In genomic region chr11:2091786-2092463, GRCh38 we compare ENCODE assay signal across 13 cellular contexts. TPM values are rescaled to one million over a fixed set of nuclear protein-coding genes. Genes with fewer than 3 reads are reported as not detected.
A peak's percentile ranks its signal among the peaks of the same experiment; 100 is the strongest.
DNase-seq lines count a peak whose midpoint lies in the region; ATAC-seq, FAIRE-seq and TF ChIP-seq lines count a peak whose summit lies in the region.
"Had no signal": no experiment of that assay in that cellular context is flagged by ENCODE, and none has a peak within 500 bp of the region (broad histone marks: within the 10 kb centered on the region; RNA-seq: fewer than 3 reads in every experiment).

No MANE protein-coding gene starts in this region.

- no peak overlapping the region for H2BK120ac ChIP-seq in mesenchymal stem cell (ENCODE audit: low read depth, low read length)

- no peak overlapping the region for H3K4ac ChIP-seq in mesenchymal stem cell (ENCODE audit: low read depth in 1 of 2, low read length in 2 of 2)

- FAIRE-seq in HepG2 (lab: Jason Lieb, UNC) = no peak

- no peak overlapping the region for H4K91ac ChIP-seq in mesenchymal stem cell (ENCODE audit: low read length)

- no TSS peak for BruUV-seq in PC-3 (replicated peaks; lab: Mats Ljungman, UMichigan)
- BruUV-seq in HepG2 (replicated peaks; lab: Mats Ljungman, UMichigan) = no TSS peak

- peaks cover 24% of the 10 kb centered on the region for H3K4me1 ChIP-seq in PC-3 (ENCODE audit: insufficient read depth, low read length)
- H3K4me1 ChIP-seq in mesenchymal stem cell (ENCODE audit: control insufficient read depth, insufficient read depth, low read depth, low read length) = peaks cover 59% of the 10 kb centered on the region
- H3K4me1 ChIP-seq in gastrocnemius medialis = peaks cover 20 to 24% of the 10 kb centered on the region in 2 donors
- H3K4me1 ChIP-seq in HepG2 (ENCODE audit: insufficient read depth, low read length) = peaks cover 30% of the 10 kb centered on the region
- H3K4me1 ChIP-seq: Peyer's patch had no signal

- H2AFZ ChIP-seq in PC-3 (ENCODE audit: low read length) = no peak overlapping the region
- no peak overlapping the region for H2AFZ ChIP-seq in mesenchymal stem cell (ENCODE audit: low read depth, low read length)
- H2AFZ ChIP-seq in HepG2 (ENCODE audit: low read length) = no peak overlapping the region

- TF ChIP-seq CTCF in C4-2B (conservative IDR thresholded peaks at IDR 0.05) = no peak
- TF ChIP-seq CTCF in PC-3 (conservative IDR thresholded peaks at IDR 0.05; ENCODE audit: low read depth, low read length) = no peak
- no peak for TF ChIP-seq CTCF in coronary artery (IDR thresholded peaks at IDR 0.05)
- TF ChIP-seq CTCF in gastrocnemius medialis (IDR thresholded peaks at IDR 0.05 in 4 of 5, conservative IDR thresholded peaks at IDR 0.05 in 1 of 5) = no peak
- no peak for TF ChIP-seq CTCF in HepG2 (CRISPR knock-in tag; IDR thresholded peaks at IDR 0.05)

- H3F3A ChIP-seq in PC-3 (ENCODE audit: low read length, unreplicated experiment) = no peaks in the 10 kb centered on the region

- H3K79me1 ChIP-seq in mesenchymal stem cell (replicated peaks; ENCODE audit: low read length, poor library complexity, severe bottlenecking) = peaks cover 8% of the 10 kb centered on the region

- no peak overlapping the region for H2BK15ac ChIP-seq in mesenchymal stem cell (ENCODE audit: low read depth, poor library complexity, severe bottlenecking)

- WGBS in mesenchymal stem cell = 93% methylated on average over 17 of the region's 18 CpGs
- 53% methylated on average over 14 of the region's 18 CpGs for WGBS in HepG2 (ENCODE audit: low lambda C conversion rate)

- intact Hi-C loops in PC-3 (cut with micrococcal nuclease) (loop anchor here (2.0 kb wide), 1 partner anchor 15 kb away; no protein-coding TSS in a partner anchor), gastrocnemius medialis (cut with DNase I; ENCODE audit: low total_unique reads) (loop anchor here (2.0 to 5.0 kb wide), 2 partner anchors 50 to 59 kb away; no protein-coding TSS in a partner anchor), HepG2 (cut with micrococcal nuclease; ENCODE audit: unreplicated experiment) (no loop called here)

- H3K14ac ChIP-seq in mesenchymal stem cell (ENCODE audit: low read length in 2 of 2) = no peak overlapping the region

- no peak overlapping the region for H3K23ac ChIP-seq in mesenchymal stem cell (ENCODE audit: low read length in 2 of 2)

- H2BK5ac ChIP-seq in mesenchymal stem cell (ENCODE audit: low read depth, low read length, poor library complexity, severe bottlenecking) = no peak overlapping the region

- no peaks in the 10 kb centered on the region for H4K20me1 ChIP-seq in PC-3 (ENCODE audit: low read length)
- no peaks in the 10 kb centered on the region for H4K20me1 ChIP-seq in HepG2 (ENCODE audit: insufficient read depth, low read length)

- no peak for TF ChIP-seq POLR2A in gastrocnemius medialis (IDR thresholded peaks at IDR 0.05)
- TF ChIP-seq POLR2A in HepG2 (IDR thresholded peaks at IDR 0.05; ENCODE audit: insufficient read depth in 1 of 2, low read depth in 2 of 2, low read length in 2 of 2) = no peak

- H4K8ac ChIP-seq in mesenchymal stem cell (ENCODE audit: low read length) = no peak overlapping the region

- H3K4me3 ChIP-seq in PC-3 (ENCODE audit: low read length) (no peak overlapping the region), mesenchymal stem cell (ENCODE audit: insufficient read depth in 1 of 2, low read depth in 1 of 2, low read length in 2 of 2) (no peak overlapping the region), coronary artery (no peak overlapping the region), gastrocnemius medialis (no peak overlapping the region), HepG2 (replicated peaks in 1 of 3; ENCODE audit: insufficient read depth in 1 of 3, low read depth in 2 of 3, low read length in 3 of 3) (no peak overlapping the region)
- H3K4me3 ChIP-seq: Peyer's patch had no signal

- no peak for DNase-seq in PC-3
- no peak for DNase-seq in mesenchymal stem cell
- DNase-seq in stimulated activated CD8-positive, alpha-beta memory T cell treated with anti-CD3 and anti-CD28 coated beads, Interleukin-4, amount 100 ng/mL, for 48 hours = peak; percentile 14
- no peak for DNase-seq in coronary artery (ENCODE audit: low spot score)
- DNase-seq in gastrocnemius medialis = no peak
- no peak for DNase-seq in HepG2 (ENCODE audit: low spot score)
- DNase-seq: DMS 273 treated with DMSO at 0.1 percent for 48 hours, H7, Kasumi-1, NCI-H1105 treated with DMSO at 0.1 percent for 48 hours, NCI-H187 treated with DMSO at 0.1 percent for 48 hours had no signal

- no peak overlapping the region for H2BK12ac ChIP-seq in mesenchymal stem cell (ENCODE audit: low read length in 2 of 2)

- no peaks in the 10 kb centered on the region for H3K9me3 ChIP-seq in PC-3 (ENCODE audit: low read length)
- H3K9me3 ChIP-seq in mesenchymal stem cell (ENCODE audit: control insufficient read depth, low read length) = no peaks in the 10 kb centered on the region
- H3K9me3 ChIP-seq in gastrocnemius medialis = no peaks in the 10 kb centered on the region
- H3K9me3 ChIP-seq in HepG2 (ENCODE audit: low read length) = no peaks in the 10 kb centered on the region
- H3K9me3 ChIP-seq: Peyer's patch had no signal

- H3K18ac ChIP-seq in mesenchymal stem cell (ENCODE audit: low read depth in 1 of 2, low read length in 2 of 2) = no peak overlapping the region

- POLR2A ChIA-PET in PC-3 (lab: Charles Lee; ENCODE audit: unreplicated experiment) (interaction anchor here (0.6 kb wide), 1 partner anchor 58 kb away, joined by 7 read pairs; no protein-coding TSS in a partner anchor), HepG2 (lab: Yijun Ruan, JAX) (no interaction called here)

- H3K27me3 ChIP-seq in PC-3 (ENCODE audit: low read length) (no peaks in the 10 kb centered on the region), mesenchymal stem cell (ENCODE audit: control insufficient read depth in 1 of 2, insufficient read depth in 1 of 2, low read length in 2 of 2) (peaks cover 0 to 18% of the 10 kb centered on the region in 2 experiments), gastrocnemius medialis (no peaks in the 10 kb centered on the region), HepG2 (ENCODE audit: control insufficient read depth in 1 of 2, insufficient read depth in 2 of 2, low read length in 2 of 2) (peaks cover 4 to 25% of the 10 kb centered on the region in 2 experiments; a peak in 4 of 5 replicates)
- H3K27me3 ChIP-seq: Peyer's patch had no signal

- in situ Hi-C loops in gastrocnemius medialis (cut with MboI; ENCODE audit: low sequenced_read_pairs in 4 of 4) (no loop called here), HepG2 (cut with HindIII; ENCODE audit: extremely low pct_ligation_motif_present, low pct_unique_long_range_greater_than_20kb) (no loop called here)

- H3K9me2 ChIP-seq in PC-3 (replicated peaks; ENCODE audit: low read length) = no peaks in the 10 kb centered on the region

- peak overlapping the region; percentile 33; the same call in 1 of the 2 replicates for H3K4me2 ChIP-seq in PC-3 (ENCODE audit: low read length)
- no peak overlapping the region for H3K4me2 ChIP-seq in mesenchymal stem cell (ENCODE audit: low read length, poor library complexity, severe bottlenecking)
- no peak overlapping the region for H3K4me2 ChIP-seq in HepG2 (ENCODE audit: low read depth, low read length)

- TF ChIP-seq EP300 in HepG2 (IDR thresholded peaks at IDR 0.05; ENCODE audit: low read depth in 2 of 2, low read length in 2 of 2) = no peak
- TF ChIP-seq EP300 in HepG2 (CRISPR knock-in tag; IDR thresholded peaks at IDR 0.05; ENCODE audit: borderline replicate concordance) = no peak

- H3K79me2 ChIP-seq in PC-3 (ENCODE audit: low read length) (no peaks in the 10 kb centered on the region), HepG2 (ENCODE audit: insufficient read depth, low read length) (no peaks in the 10 kb centered on the region)

- peak overlapping the region; percentile 81 for H2AK5ac ChIP-seq in mesenchymal stem cell (ENCODE audit: low read length, severe bottlenecking)

- CTCF ChIA-PET in PC-3 (lab: Charles Lee) = interaction anchor here (0.6 to 1.1 kb wide), 2 partner anchors 59 to 455 kb away, joined by 3 to 5 read pairs; no protein-coding TSS in a partner anchor
- CTCF ChIA-PET in HepG2 (lab: Yijun Ruan, JAX; ENCODE audit: low intra/inter-chr PET ratio, low total read pairs) = no interaction called here

- TF ChIP-seq RAD21 in HepG2 (CRISPR knock-in tag; IDR thresholded peaks at IDR 0.05) = no peak

- H3K27ac ChIP-seq in C4-2B = peak overlapping the region; percentile 74
- H3K27ac ChIP-seq in PC-3 (ENCODE audit: low read length) = no peak overlapping the region
- no peak overlapping the region for H3K27ac ChIP-seq in mesenchymal stem cell (ENCODE audit: low read length, poor library complexity, severe bottlenecking)
- no peak overlapping the region for H3K27ac ChIP-seq in coronary artery
- H3K27ac ChIP-seq in gastrocnemius medialis = peak overlapping the region in 1 of 4 donors; percentile 80
- no peak overlapping the region for H3K27ac ChIP-seq in HepG2 (ENCODE audit: extremely low read length, insufficient read depth, low read length)
- H3K27ac ChIP-seq: Peyer's patch had no signal

- H3K9ac ChIP-seq in PC-3 (ENCODE audit: low read length) (no peak overlapping the region), mesenchymal stem cell (ENCODE audit: low read length) (no peak overlapping the region), HepG2 (ENCODE audit: insufficient read depth, low read depth, low read length) (no peak overlapping the region)

- ATAC-seq in PC-3 = no peak
- ATAC-seq in gastrocnemius medialis = no peak
- no peak for ATAC-seq in HepG2

- H3K36me3 ChIP-seq in PC-3 (ENCODE audit: low read depth, low read length) (no peaks in the 10 kb centered on the region), mesenchymal stem cell (ENCODE audit: control insufficient read depth in 1 of 2, insufficient read depth in 2 of 2, low read depth in 1 of 2, low read length in 2 of 2) (no peaks in the 10 kb centered on the region), gastrocnemius medialis (no peaks in the 10 kb centered on the region), HepG2 (replicated peaks in 1 of 2; ENCODE audit: control insufficient read depth in 1 of 2, insufficient read depth in 2 of 2, low read length in 2 of 2) (no peaks in the 10 kb centered on the region)
- H3K36me3 ChIP-seq: Peyer's patch had no signal

RNA-seq across cellular contexts. Expression of gene IGF2, which starts 47.3 kb away (rescaled TPM):
- total RNA-seq in PC-3 (2014; rRNA removed) (5.0 and 5.1 TPM in 2 replicates), gastrocnemius medialis (10 to 100 TPM; 21.6 to 42.4 (median 29.2) TPM), HepG2 (2016; rRNA removed; fragmentation: Illumina TruSeq; extraction: Trizol) (79.1 and 138 TPM in 2 replicates)
- 374 TPM for polyA plus RNA-seq in mesenchymal stem cell (2013, experiment 1 of 2)
- 355 TPM for polyA plus RNA-seq in mesenchymal stem cell (2013, experiment 2 of 2)
- 150 and 154 TPM in 2 replicates for total RNA-seq in HepG2 (2016; cell fraction: cytosol; rRNA removed; fragmentation: Illumina TruSeq; extraction: Trizol; ENCODE audit: low read depth)
- 71.0 and 125 TPM in 2 replicates for total RNA-seq in HepG2 (2016; cell fraction: insoluble cytoplasmic fraction; rRNA removed; fragmentation: Illumina TruSeq; extraction: Trizol)
- total RNA-seq in HepG2 (2016; cell fraction: membrane; rRNA removed; fragmentation: Illumina TruSeq; extraction: Trizol) = 362 and 363 TPM in 2 replicates
- total RNA-seq in HepG2 (2016; cell fraction: nucleus; rRNA removed; fragmentation: Illumina TruSeq; extraction: Trizol) = 89.6 and 109 TPM in 2 replicates
- 254 and 379 TPM in 2 replicates for polyA plus RNA-seq in HepG2 (2011; rRNA removed)
- 454 and 616 TPM in 2 replicates for polyA plus RNA-seq in HepG2 (2011; cell fraction: cytosol; rRNA removed)
- polyA plus RNA-seq in HepG2 (2011; cell fraction: nucleus; rRNA removed) = 839 and 1,149 TPM in 2 replicates
- 4,210 and 4,559 TPM in 2 replicates for polyA plus RNA-seq in HepG2 (2012)
- polyA plus RNA-seq in HepG2 (2016; cell fraction: cytosol; fragmentation: Illumina TruSeq; extraction: Trizol; ENCODE audit: low read depth) = 341 and 387 TPM in 2 replicates
- 1,191 and 1,950 TPM in 2 replicates for polyA plus RNA-seq in HepG2 (2016; cell fraction: insoluble cytoplasmic fraction; fragmentation: Illumina TruSeq; extraction: Trizol; ENCODE audit: low read depth)
- polyA plus RNA-seq in HepG2 (2016; cell fraction: membrane; fragmentation: Illumina TruSeq; extraction: Trizol; ENCODE audit: low read depth) = 1,798 and 2,413 TPM in 2 replicates
- polyA plus RNA-seq in HepG2 (2016; cell fraction: nucleus; fragmentation: Illumina TruSeq; extraction: Trizol; ENCODE audit: insufficient read depth, low read depth) = 949 and 1,082 TPM in 2 replicates
- polyA minus RNA-seq in HepG2 (2011; rRNA and poly(A)+ RNA removed; ENCODE audit: low replicate concordance) = 0.19 and 781 TPM in 2 replicates
- 811 and 1,353 TPM in 2 replicates for polyA minus RNA-seq in HepG2 (2011; cell fraction: cytosol; rRNA and poly(A)+ RNA removed)
- 170 and 248 TPM in 2 replicates for polyA minus RNA-seq in HepG2 (2011; cell fraction: nucleus; rRNA and poly(A)+ RNA removed)
